In genomic region chr11:67355023-67355793, GRCh38 we compare ENCODE assay signal across 9 cellular contexts. TPM values are rescaled to one million over a fixed set of nuclear protein-coding genes. Genes with fewer than 3 reads are reported as not detected.
DNase-seq lines count a peak whose midpoint lies in the region; ATAC-seq, FAIRE-seq and TF ChIP-seq lines count a peak whose summit lies in the region.
"Had no signal": no experiment of that assay in that cellular context is flagged by ENCODE, and none has a peak within 500 bp of the region (broad histone marks: within the 10 kb centered on the region; RNA-seq: fewer than 3 reads in every experiment).

No MANE protein-coding gene starts in this region.

- no peaks in the 10 kb centered on the region for H3K9me3 ChIP-seq in RWPE2 (ENCODE audit: severe bottlenecking)
- no peaks in the 10 kb centered on the region for H3K9me3 ChIP-seq in esophagus squamous epithelium
- H3K9me3 ChIP-seq in gastrocnemius medialis, result no peaks in the 10 kb centered on the region

- peaks cover 38% of the 10 kb centered on the region for H3K4me1 ChIP-seq in RWPE2 (ENCODE audit: insufficient read depth, poor library complexity, severe bottlenecking)
- peaks cover 59 to 74% (median 63%) of the 10 kb centered on the region in 3 donors for H3K4me1 ChIP-seq in esophagus squamous epithelium
- H3K4me1 ChIP-seq in gastrocnemius medialis, result peaks cover 39 to 48% of the 10 kb centered on the region in 2 donors

- no peaks in the 10 kb centered on the region for H3K27me3 ChIP-seq in RWPE2 (ENCODE audit: insufficient read depth, poor library complexity, severe bottlenecking)
- H3K27me3 ChIP-seq in esophagus squamous epithelium, result no peaks in the 10 kb centered on the region
- H3K27me3 ChIP-seq in gastrocnemius medialis, result no peaks in the 10 kb centered on the region

- no peak overlapping the region for H3K4me3 ChIP-seq in RWPE2 (ENCODE audit: severe bottlenecking)
- H3K4me3 ChIP-seq in esophagus squamous epithelium, result no peak overlapping the region
- no peak overlapping the region for H3K4me3 ChIP-seq in gastrocnemius medialis

- no peak for TF ChIP-seq POLR2A in esophagus squamous epithelium (IDR thresholded peaks at IDR 0.05)
- TF ChIP-seq POLR2A in gastrocnemius medialis (IDR thresholded peaks at IDR 0.05), result no peak
- no peak for TF ChIP-seq POLR2A in GM12892 (IDR thresholded peaks at IDR 0.05; ENCODE audit: low read depth, low read length)

- 56% methylated on average over 6 of the region's 11 CpGs; no CpG with 5 or more reads in 1 of the 2 donors for WGBS in esophagus squamous epithelium, 2 donors

- DNase-seq in D721Med (ENCODE audit: insufficient read length, low spot score) (peak; percentile 3), RWPE2 (ENCODE audit: low spot score) (no peak), esophagus squamous epithelium (lab: John Stamatoyannopoulos, UW) (no peak), gastrocnemius medialis (no peak), mucosa of gallbladder (ENCODE audit: low spot score) (no peak), GM12892 (ENCODE audit: insufficient read length) (no peak)

- intact Hi-C loops in esophagus squamous epithelium (cut with DNase I) (no loop called here), gastrocnemius medialis (cut with DNase I; ENCODE audit: low total_unique reads) (no loop called here)

- H3K36me3 ChIP-seq in RWPE2 (ENCODE audit: low read depth), result peaks cover 4% of the 10 kb centered on the region; the same call in 1 of the 2 replicates
- H3K36me3 ChIP-seq in esophagus squamous epithelium, result no peaks in the 10 kb centered on the region
- H3K36me3 ChIP-seq in gastrocnemius medialis, result peaks cover 0 to 5% of the 10 kb centered on the region in 2 donors

- H3K27ac ChIP-seq in RWPE2 (ENCODE audit: poor library complexity, severe bottlenecking) (peak overlapping the region; percentile 95), esophagus squamous epithelium (peak overlapping the region; percentile 97 to 100 (median 100)), gastrocnemius medialis (peak overlapping the region; percentile 94 to 100 (median 98))

- TF ChIP-seq CTCF in D721Med (IDR thresholded peaks at IDR 0.05; ENCODE audit: insufficient read depth, missing control alignments), result no peak
- no peak for TF ChIP-seq CTCF in RWPE2 (IDR thresholded peaks at IDR 0.05; ENCODE audit: poor library complexity, severe bottlenecking)
- no peak for TF ChIP-seq CTCF in esophagus squamous epithelium (IDR thresholded peaks at IDR 0.05)
- TF ChIP-seq CTCF in gastrocnemius medialis (IDR thresholded peaks at IDR 0.05 in 4 of 5, conservative IDR thresholded peaks at IDR 0.05 in 1 of 5), result no peak

- FAIRE-seq in D721Med (lab: Jason Lieb, UNC) (no peak), GM12892 (lab: Jason Lieb, UNC) (no peak)
- FAIRE-seq: colon had no signal

- no peak for ATAC-seq in RWPE2 (ENCODE audit: low read depth)
- ATAC-seq in gastrocnemius medialis, result no peak
- ATAC-seq in GM21526 (IDR thresholded peaks at IDR 0.05; ENCODE audit: low FRiP score, unreplicated experiment), result no peak
- ATAC-seq in GM18498 (IDR thresholded peaks at IDR 0.05; ENCODE audit: unreplicated experiment), result no peak

- in situ Hi-C loops in gastrocnemius medialis (cut with MboI; ENCODE audit: low sequenced_read_pairs in 4 of 4), result no loop called here

RNA-seq across cellular contexts. Expression of gene POLD4, which starts 1.9 kb away (rescaled TPM):
- 100 to 1,000 TPM in 1 of 4 donors, 10 to 100 TPM in 3; 62.6 to 113 (median 74.7) TPM for total RNA-seq in esophagus squamous epithelium
- total RNA-seq in gastrocnemius medialis, result 100 to 1,000 TPM in 2 of 4 donors, 10 to 100 TPM in 2; 57.4 to 115 (median 87.9) TPM
- total RNA-seq in mucosa of gallbladder, result 87.5 TPM
- polyA plus RNA-seq in GM12892 (2012; ENCODE audit: missing spikeins), result 75.6 TPM

RNA-seq across cellular contexts. Expression of gene CLCF1, which starts 18.2 kb away (rescaled TPM):
- total RNA-seq in esophagus squamous epithelium, result 1 to 10 TPM; 2.3 to 6.8 (median 2.7) TPM
- 1 to 10 TPM in 2 of 4 donors, under 1 TPM in 2; 0.24 to 2.7 (median 0.91) TPM for total RNA-seq in gastrocnemius medialis
- 4.0 TPM for total RNA-seq in mucosa of gallbladder
- polyA plus RNA-seq in GM12892 (2012; ENCODE audit: missing spikeins), result 0.95 TPM

RNA-seq across cellular contexts. Expression of gene RAD9A, which starts 36.6 kb away (rescaled TPM):
- total RNA-seq in esophagus squamous epithelium (10 to 100 TPM; 10.6 to 18.3 (median 12.7) TPM), gastrocnemius medialis (10 to 100 TPM in 2 of 4 donors, 1 to 10 TPM in 2; 5.2 to 14.7 (median 7.7) TPM), mucosa of gallbladder (45.0 TPM)
- 15.3 TPM for polyA plus RNA-seq in GM12892 (2012; ENCODE audit: missing spikeins)

RNA-seq across cellular contexts. Expression of gene PPP1CA, which starts 46.5 kb away (rescaled TPM):
- total RNA-seq in esophagus squamous epithelium, result 100 to 1,000 TPM; 146 to 202 (median 185) TPM
- total RNA-seq in gastrocnemius medialis, result 100 to 1,000 TPM in 3 of 4 donors, 10 to 100 TPM in 1; 78.4 to 193 (median 124) TPM
- 140 TPM for total RNA-seq in mucosa of gallbladder
- 152 TPM for polyA plus RNA-seq in GM12892 (2012; ENCODE audit: missing spikeins)

RNA-seq across cellular contexts. Expression of gene TBC1D10C, which starts 48.7 kb away (rescaled TPM):
- total RNA-seq in esophagus squamous epithelium, result 1 to 10 TPM; 1.7 to 7.2 (median 3.5) TPM
- under 1 TPM in 3 of 4 donors, not detected in 1; 0.44 to 0.78 (median 0.56) TPM for total RNA-seq in gastrocnemius medialis
- total RNA-seq in mucosa of gallbladder, result 10.6 TPM
- 17.3 TPM for polyA plus RNA-seq in GM12892 (2012; ENCODE audit: missing spikeins)
